Comparison of ENCODE assay signal across 11 cellular contexts in the genomic region with DNA sequence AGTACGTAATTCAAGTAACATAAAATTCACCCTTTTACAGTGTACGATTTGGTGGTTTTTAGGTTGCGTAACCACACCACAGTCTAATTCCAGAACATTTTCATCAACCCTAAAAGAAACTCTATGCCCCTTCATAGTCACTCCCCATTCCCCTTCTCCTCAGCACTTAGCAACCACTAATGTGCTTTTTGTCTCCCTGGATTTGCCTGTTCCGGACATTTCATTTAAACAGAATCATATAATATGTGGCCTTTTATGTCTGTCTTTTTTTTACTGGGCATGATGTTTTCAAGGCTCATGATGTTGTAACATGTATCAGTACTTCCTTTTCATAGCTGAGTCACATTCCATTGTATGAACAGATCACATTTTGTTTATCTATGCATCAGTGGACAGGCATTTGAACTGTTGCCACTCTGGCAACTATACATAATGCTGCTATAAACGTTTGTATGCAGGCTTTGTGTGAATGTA. TPM values are rescaled to one million over a fixed set of nuclear protein-coding genes. Genes with fewer than 3 reads are reported as not detected.
DNase-seq lines count a peak whose midpoint lies in the region; TF ChIP-seq lines count a peak whose summit lies in the region.
"Had no signal": no experiment of that assay in that cellular context is flagged by ENCODE, and none has a peak within 500 bp of the region (broad histone marks: within the 10 kb centered on the region; RNA-seq: fewer than 3 reads in every experiment).

No MANE protein-coding gene starts in this region.

- H3K36me3 Mint-ChIP-seq in activated naive CD8-positive, alpha-beta T cell = peaks cover 48% of the 10 kb centered on the region
- H3K36me3 Mint-ChIP-seq in activated naive CD8-positive, alpha-beta T cell treated with anti-CD3 and anti-CD28 coated beads for 36 hours = peaks cover 60% of the 10 kb centered on the region

- H2AFZ ChIP-seq in smooth muscle cell (ENCODE audit: low read depth) = no peak overlapping the region

- no peaks in the 10 kb centered on the region for H3K4me1 ChIP-seq in smooth muscle cell (ENCODE audit: low read depth)

- WGBS in smooth muscle cell (ENCODE audit: low lambda C conversion rate) = 44% methylated on average over 5 of the region's 5 CpGs

- no peaks in the 10 kb centered on the region for H4K20me1 ChIP-seq in smooth muscle cell (ENCODE audit: low read depth)

- H3K9ac ChIP-seq in smooth muscle cell (ENCODE audit: low read depth) = peak overlapping the region; percentile 3

- TF ChIP-seq CTCF in RWPE1 (conservative IDR thresholded peaks at IDR 0.05; ENCODE audit: low read depth) (no peak), fibroblast of mammary gland (conservative IDR thresholded peaks at IDR 0.05; ENCODE audit: control insufficient read depth, insufficient read depth, low read depth, low read length) (no peak), smooth muscle cell (IDR thresholded peaks at IDR 0.05; ENCODE audit: borderline replicate concordance, insufficient read depth, poor library complexity, severe bottlenecking) (no peak)

- POLR2A ChIA-PET in RWPE1 (lab: Yijun Ruan, JAX; ENCODE audit: low non-redundant PET) (no interaction called here), HEK293T (lab: Yijun Ruan, JAX) (no interaction called here)

- H3K4me1 Mint-ChIP-seq in activated naive CD8-positive, alpha-beta T cell (ENCODE audit: low read depth) = peaks cover 1% of the 10 kb centered on the region
- H3K4me1 Mint-ChIP-seq in activated naive CD8-positive, alpha-beta T cell treated with anti-CD3 and anti-CD28 coated beads for 36 hours = no peaks in the 10 kb centered on the region

- peaks cover 10% of the 10 kb centered on the region for H3K36me3 ChIP-seq in smooth muscle cell (ENCODE audit: low read depth)
- H3K36me3 ChIP-seq: transverse colon had no signal

- H3K27me3 Mint-ChIP-seq in activated naive CD8-positive, alpha-beta T cell = no peaks in the 10 kb centered on the region
- H3K27me3 Mint-ChIP-seq in activated naive CD8-positive, alpha-beta T cell treated with anti-CD3 and anti-CD28 coated beads for 36 hours = no peaks in the 10 kb centered on the region

- peaks cover 6% of the 10 kb centered on the region for H3K9me3 ChIP-seq in smooth muscle cell (replicated peaks; ENCODE audit: low read depth)

- no peak overlapping the region for H3K4me3 Mint-ChIP-seq in activated naive CD8-positive, alpha-beta T cell
- no peak overlapping the region for H3K4me3 Mint-ChIP-seq in activated naive CD8-positive, alpha-beta T cell treated with anti-CD3 and anti-CD28 coated beads for 36 hours

- H3K4me2 ChIP-seq in smooth muscle cell = no peak overlapping the region

- DNase-seq in activated naive CD8-positive, alpha-beta T cell treated with anti-CD3 and anti-CD28 coated beads for 36 hours = no peak
- DNase-seq in RWPE1 (ENCODE audit: low spot score) (peak; percentile 78), fibroblast of mammary gland (ENCODE audit: low read depth) (peak; percentile 89), smooth muscle cell (lab: John Stamatoyannopoulos, UW; ENCODE audit: unreplicated experiment) (no peak), posterior vena cava (ENCODE audit: low spot score) (no peak), HEK293T (ENCODE audit: extremely low spot score) (no peak)
- DNase-seq in central memory CD4-positive, alpha-beta T cell = no peak
- DNase-seq: cortex of kidney, T-helper 2 cell, transverse colon had no signal

- H3F3A ChIP-seq in smooth muscle cell (ENCODE audit: low read depth) = no peaks in the 10 kb centered on the region

- intact Hi-C loops in posterior vena cava (cut with DNase I) = no loop called here

- no peaks in the 10 kb centered on the region for H3K27me3 ChIP-seq in smooth muscle cell (ENCODE audit: low read depth)
- H3K27me3 ChIP-seq: transverse colon had no signal

- H3K27ac ChIP-seq in RWPE1 = peak overlapping the region; percentile 98
- peak overlapping the region; percentile 76 for H3K27ac ChIP-seq in smooth muscle cell (ENCODE audit: low read depth)

- H3K79me2 ChIP-seq in smooth muscle cell (ENCODE audit: low read depth) = no peaks in the 10 kb centered on the region

- H3K27ac Mint-ChIP-seq in activated naive CD8-positive, alpha-beta T cell = peak overlapping the region; percentile 3
- no peak overlapping the region for H3K27ac Mint-ChIP-seq in activated naive CD8-positive, alpha-beta T cell treated with anti-CD3 and anti-CD28 coated beads for 36 hours

- CTCF ChIA-PET in RWPE1 (lab: Yijun Ruan, JAX) = interaction anchor here (0.6 kb wide), 2 partner anchors 54 to 229 kb away, joined by 3 to 5 read pairs; no protein-coding TSS in a partner anchor
- CTCF ChIA-PET in HEK293T (lab: Yijun Ruan, JAX) = interaction anchor here (0.6 to 0.7 kb wide), 2 partner anchors 250 to 1174 kb away, joined by 3 read pairs; no protein-coding TSS in a partner anchor

- H3K9me3 Mint-ChIP-seq in activated naive CD8-positive, alpha-beta T cell (ENCODE audit: low read depth) = peaks cover 13% of the 10 kb centered on the region
- peaks cover 14% of the 10 kb centered on the region for H3K9me3 Mint-ChIP-seq in activated naive CD8-positive, alpha-beta T cell treated with anti-CD3 and anti-CD28 coated beads for 36 hours

- H3K4me3 ChIP-seq in fibroblast of mammary gland (ENCODE audit: control insufficient read depth, low read depth, low read length) (no peak overlapping the region), smooth muscle cell (no peak overlapping the region)
- H3K4me3 ChIP-seq: transverse colon had no signal

TF ChIP-seq in HEK293T, 16 proteins besides CTCF, POLR2A, EP300 and RAD21:
- no peak for TF ChIP-seq ELF4 (IDR thresholded peaks at IDR 0.05)
- TF ChIP-seq SUZ12 (IDR thresholded peaks at IDR 0.05) = no peak
- no peak for TF ChIP-seq CTBP1 (IDR thresholded peaks at IDR 0.05; ENCODE audit: borderline replicate concordance)
- no peak for TF ChIP-seq BHLHE40 (IDR thresholded peaks at IDR 0.05; ENCODE audit: borderline replicate concordance)
- TF ChIP-seq LEF1 (IDR thresholded peaks at IDR 0.05; ENCODE audit: borderline replicate concordance) = no peak

RNA-seq across cellular contexts. Expression of gene OBSCN, which starts 20.8 kb away (rescaled TPM):
- 10 to 100 TPM; 13.7 to 14.9 TPM for total RNA-seq in activated naive CD8-positive, alpha-beta T cell treated with anti-CD3 and anti-CD28 coated beads for 36 hours
- total RNA-seq in smooth muscle cell (10.6 and 15.1 TPM in 2 replicates), posterior vena cava (1 to 10 TPM; 3.5 to 6.3 TPM)
- 3.8 and 10.7 TPM in 2 replicates for polyA plus RNA-seq in smooth muscle cell

Comparison
In these comparisons a context has a peak if more than half of its experiments do, and no peak if none do; other contexts are left out.
1. DNase-seq: peak in RWPE1 (single experiment) and fibroblast of mammary gland (single experiment); none in activated naive CD8-positive, alpha-beta T cell treated with anti-CD3 and anti-CD28 coated beads for 36 hours (single experiment), smooth muscle cell (single experiment), central memory CD4-positive, alpha-beta T cell (single experiment), posterior vena cava (single experiment) and HEK293T (single experiment).